In the genomic region with DNA sequence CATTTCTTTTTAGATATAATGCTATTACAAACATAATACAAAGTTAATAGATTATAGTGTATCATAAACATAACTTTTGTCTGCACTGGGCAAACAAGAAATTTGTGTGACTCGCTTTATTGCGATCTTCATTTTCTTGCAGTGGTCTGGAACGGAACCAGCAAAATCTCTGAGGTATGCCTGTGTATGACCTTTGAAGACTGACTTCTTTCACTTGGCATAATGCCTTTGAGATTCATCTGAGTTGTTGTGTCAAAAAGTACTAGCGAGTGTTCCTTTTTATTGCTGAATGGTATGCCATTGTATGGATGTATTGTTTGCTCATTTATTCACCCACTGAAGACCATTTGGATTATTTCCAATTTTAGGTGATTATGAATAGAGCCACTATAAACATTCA, we compare ENCODE assay signal across 16 cellular contexts.
DNase-seq lines count a peak whose midpoint lies in the region; ATAC-seq, FAIRE-seq and TF ChIP-seq lines count a peak whose summit lies in the region.
"Had no signal": no experiment of that assay in that cellular context is flagged by ENCODE, and none has a peak within 500 bp of the region (broad histone marks: within the 10 kb centered on the region; RNA-seq: fewer than 3 reads in every experiment).

No MANE protein-coding gene starts in this region.

- H3K4me1 Mint-ChIP-seq in nephron progenitor cell: no peaks in the 10 kb centered on the region

- no peaks in the 10 kb centered on the region for H4K20me1 ChIP-seq in keratinocyte (ENCODE audit: control insufficient read depth, extremely low read depth, insufficient read depth, low read length)

- intact Hi-C loops in esophagus squamous epithelium (cut with DNase I): no loop called here

- POLR2A ChIA-PET in AG04450 (lab: Yijun Ruan, JAX): no interaction called here

- H3K4me3 Mint-ChIP-seq in nephron progenitor cell: no peak overlapping the region
- H3K4me3 Mint-ChIP-seq: GM23338 had no signal

- no peak for TF ChIP-seq CTCF in AG04450 (IDR thresholded peaks at IDR 0.05; ENCODE audit: low read depth, low read length)
- no peak for TF ChIP-seq CTCF in astrocyte of the cerebellum (IDR thresholded peaks at IDR 0.05; ENCODE audit: low read depth, low read length, missing control alignments)
- TF ChIP-seq CTCF in keratinocyte (optimal IDR thresholded peaks at IDR 0.05 in 1 of 3, IDR thresholded peaks at IDR 0.05 in 1 of 3, conservative IDR thresholded peaks at IDR 0.05 in 1 of 3; ENCODE audit: extremely low read depth in 1 of 3, insufficient read depth in 2 of 3, low read length in 3 of 3): no peak
- no peak for TF ChIP-seq CTCF in nephron progenitor cell (IDR thresholded peaks at IDR 0.05)
- TF ChIP-seq CTCF in esophagus squamous epithelium (IDR thresholded peaks at IDR 0.05): no peak

- H3K27ac Mint-ChIP-seq in nephron progenitor cell: no peak overlapping the region
- H3K27ac Mint-ChIP-seq: GM23338 had no signal

- in situ Hi-C loops in astrocyte of the cerebellum (cut with HindIII; ENCODE audit: low sequenced_read_pairs): no loop called here

- H3K36me3 ChIP-seq in keratinocyte (ENCODE audit: control insufficient read depth in 2 of 2, extremely low read depth in 1 of 2, insufficient read depth in 2 of 2, low read length in 2 of 2): peaks cover 1 to 3% of the 10 kb centered on the region in 2 experiments
- peaks cover 0 to 6% (median 0%) of the 10 kb centered on the region in 3 donors for H3K36me3 ChIP-seq in esophagus squamous epithelium

- WGBS in esophagus squamous epithelium, 2 donors: 73 to 78% methylated on average over 4 of the region's 4 CpGs

- dilution Hi-C loops in keratinocyte (cut with MboI; ENCODE audit: extremely low pct_ligation_motif_present, low sequenced_read_pairs): no loop called here

- H2AFZ ChIP-seq in keratinocyte (ENCODE audit: control insufficient read depth, low read length): no peak overlapping the region
- H2AFZ ChIP-seq: GM23338 had no signal

- peak; percentile 44 for DNase-seq in AG04450 (ENCODE audit: low read depth, low spot score)
- DNase-seq in HS-5 (ENCODE audit: low read depth): peak; percentile 74
- peak; percentile 59 for DNase-seq in astrocyte of the cerebellum (ENCODE audit: low read depth)
- DNase-seq in keratinocyte (ENCODE audit: low read depth, low spot score): peak; percentile 30
- DNase-seq in D341Med (ENCODE audit: low spot score): no peak
- no peak for DNase-seq in nephron progenitor cell
- DNase-seq in esophagus squamous epithelium (lab: John Stamatoyannopoulos, UW): no peak
- DNase-seq: activated CD4-positive, CD25-positive, alpha-beta regulatory T cell treated with anti-CD3 and anti-CD28 coated beads, Interleukin-2, amount 50 U/mL, for 72 hours; C1 segment of cervical spinal cord; glutamatergic neuron; NCI-H2171; SW 1271 had no signal

- H3K4me1 ChIP-seq in keratinocyte (ENCODE audit: control insufficient read depth, extremely low read depth, insufficient read depth, low read length) (peaks cover 21% of the 10 kb centered on the region), esophagus squamous epithelium (peaks cover 0 to 12% (median 3%) of the 10 kb centered on the region in 3 donors)

- TF ChIP-seq POLR2A in GM18505 (IDR thresholded peaks at IDR 0.05; ENCODE audit: borderline replicate concordance, extremely low read depth, insufficient read depth, insufficient read length): no peak
- no peak for TF ChIP-seq POLR2A in esophagus squamous epithelium (IDR thresholded peaks at IDR 0.05)

- no peak overlapping the region for H3K9ac ChIP-seq in keratinocyte (ENCODE audit: control insufficient read depth, extremely low read depth, insufficient read depth, low read length)

- CTCF ChIA-PET in AG04450 (lab: Charles Lee): no interaction called here

- no peak overlapping the region for H3K4me3 ChIP-seq in AG04450 (ENCODE audit: low read depth, low read length)
- no peak overlapping the region for H3K4me3 ChIP-seq in astrocyte of the cerebellum (ENCODE audit: low read depth, low read length)
- H3K4me3 ChIP-seq in keratinocyte (ENCODE audit: control insufficient read depth in 2 of 3, extremely low read depth in 1 of 3, insufficient read depth in 2 of 3, low read depth in 1 of 3, low read length in 3 of 3): no peak overlapping the region
- no peak overlapping the region for H3K4me3 ChIP-seq in esophagus squamous epithelium
- H3K4me3 ChIP-seq: coronary artery, GM23338 had no signal

- no peaks in the 10 kb centered on the region for H3K9me1 ChIP-seq in keratinocyte (ENCODE audit: control insufficient read depth, extremely low read depth, insufficient read depth, low read length)

- H3K4me2 ChIP-seq in keratinocyte (ENCODE audit: control insufficient read depth, extremely low read depth, insufficient read depth, low read depth, low read length): peak overlapping the region; percentile 29
- H3K4me2 ChIP-seq: GM23338 had no signal

- ATAC-seq in GM18505 (IDR thresholded peaks at IDR 0.05; ENCODE audit: unreplicated experiment): no peak
- ATAC-seq: GM23338 had no signal

- H3K36me3 Mint-ChIP-seq in nephron progenitor cell (ENCODE audit: low read depth): peaks cover 12% of the 10 kb centered on the region

- FAIRE-seq in keratinocyte (lab: Jason Lieb, UNC): peak; percentile 5

- H3K27ac ChIP-seq in AG04450 (ENCODE audit: low read depth, low read length) (no peak overlapping the region), keratinocyte (ENCODE audit: control insufficient read depth, insufficient read depth, low read length) (no peak overlapping the region), esophagus squamous epithelium (no peak overlapping the region)
- H3K27ac ChIP-seq: coronary artery had no signal

- H3K79me2 ChIP-seq in keratinocyte (ENCODE audit: control insufficient read depth, insufficient read depth, low read length): peaks cover 53% of the 10 kb centered on the region

- H3K27me3 ChIP-seq in AG04450 (ENCODE audit: control insufficient read depth, insufficient read depth, low read length) (no peaks in the 10 kb centered on the region), keratinocyte (ENCODE audit: control insufficient read depth, extremely low read depth, insufficient read depth, low read length) (no peaks in the 10 kb centered on the region), esophagus squamous epithelium (no peaks in the 10 kb centered on the region)

- H3K9me3 Mint-ChIP-seq in nephron progenitor cell: peaks cover 4% of the 10 kb centered on the region
- H3K9me3 Mint-ChIP-seq: GM23338 had no signal

- peaks cover 2% of the 10 kb centered on the region for H3K27me3 Mint-ChIP-seq in nephron progenitor cell (ENCODE audit: low read depth, poor library complexity)
- H3K27me3 Mint-ChIP-seq: naive B cell had no signal

- H3K9me3 ChIP-seq in AG04450 (ENCODE audit: control insufficient read depth, insufficient read depth, low read length) (no peaks in the 10 kb centered on the region), keratinocyte (ENCODE audit: control insufficient read depth, low read depth, low read length) (no peaks in the 10 kb centered on the region), esophagus squamous epithelium (no peaks in the 10 kb centered on the region)

Comparison
In these comparisons a context has a peak if more than half of its experiments do, and no peak if none do; other contexts are left out.
1. DNase-seq: peak in AG04450 (single experiment), HS-5 (single experiment), astrocyte of the cerebellum (single experiment) and keratinocyte (single experiment); none in D341Med (single experiment), nephron progenitor cell (single experiment) and esophagus squamous epithelium (single experiment).